Comparison of ENCODE assay signal across 25 cellular contexts in genomic region chr16:66599726-66600125, GRCh38. TPM values are rescaled to one million over a fixed set of nuclear protein-coding genes. Genes with fewer than 3 reads are reported as not detected.
"Had no signal": no experiment of that assay in that cellular context is flagged by ENCODE, and none has a peak within 500 bp of the region (broad histone marks: within the 10 kb centered on the region; RNA-seq: fewer than 3 reads in every experiment).

No MANE protein-coding gene starts in this region.

- ATAC-seq: activated naive CD4-positive, alpha-beta T cell treated with anti-CD3 and anti-CD28 coated beads, Interleukin-2, amount 50 U/mL, for 72 hours; activated T-cell treated with anti-CD3 and anti-CD28 coated beads, Interleukin-2, amount 50 U/mL, for 4 hours; body of pancreas; stimulated activated naive CD8-positive, alpha-beta T cell treated with anti-CD3 and anti-CD28 coated beads, Interleukin-15, Interleukin-2, amounts not matched to agents 100 U/mL and 50 U/mL, for 24 hours; WTC11 had no signal

- H3K27me3 ChIP-seq: body of pancreas, right atrium auricular region, tibial nerve, uterus had no signal

- H3K27ac ChIP-seq: body of pancreas, esophagus squamous epithelium, left ventricle myocardium inferior, prostate gland, right atrium auricular region, tibial nerve, uterus had no signal

- H3K9me3 Mint-ChIP-seq: immature natural killer cell, neural crest cell, WTC11 had no signal

- H3K9me3 ChIP-seq: body of pancreas, esophagus squamous epithelium, left ventricle myocardium inferior, prostate gland, right atrium auricular region, tibial nerve, uterus had no signal

- DNase-seq: activated CD4-positive, alpha-beta T cell treated with anti-CD3 and anti-CD28 coated beads, Interleukin-2, amount 50 U/mL, for 1 hour; activated effector memory CD4-positive, alpha-beta T cell treated with anti-CD3 and anti-CD28 coated beads, Interleukin-2, amount 50 U/mL, for 16 hours; activated T-cell treated with anti-CD3 and anti-CD28 coated beads, Interleukin-2, amount 50 U/mL, for 4 hours; body of pancreas; dermis blood vessel endothelial cell; effector memory CD4-positive, alpha-beta T cell; esophagus squamous epithelium; immature natural killer cell; kidney glomerular epithelial cell; left ventricle myocardium inferior; mammary epithelial cell; stimulated activated CD4-positive, alpha-beta T cell treated with anti-CD3 and anti-CD28 coated beads, Interleukin-2, amount 100 ng/mL, for 24 hours; stimulated activated naive CD8-positive, alpha-beta T cell treated with anti-CD3 and anti-CD28 coated beads, Interleukin-15, Interleukin-2, amounts not matched to agents 100 U/mL and 50 U/mL, for 24 hours; substantia nigra; uterus had no signal

- H3K27ac Mint-ChIP-seq: activated naive CD4-positive, alpha-beta T cell treated with anti-CD3 and anti-CD28 coated beads, Interleukin-2, amount 50 U/mL, for 72 hours; immature natural killer cell; WTC11 had no signal

- H3K4me1 ChIP-seq: uterus had no signal

- H3K36me3 ChIP-seq: esophagus squamous epithelium, left ventricle myocardium inferior, prostate gland, right atrium auricular region, tibial nerve, uterus had no signal

- H3K4me3 ChIP-seq: body of pancreas, esophagus squamous epithelium, left ventricle myocardium inferior, prostate gland, right atrium auricular region, tibial nerve, uterus had no signal

- H3K4me3 Mint-ChIP-seq: activated T-cell treated with anti-CD3 and anti-CD28 coated beads, Interleukin-2, amount 50 U/mL, for 4 hours; immature natural killer cell; neural crest cell; WTC11 had no signal

- H3K36me3 Mint-ChIP-seq: WTC11 had no signal

RNA-seq across cellular contexts. Expression of gene CMTM2, which starts 20.5 kb away (rescaled TPM):
- total RNA-seq: activated T-cell treated with anti-CD3 and anti-CD28 coated beads, Interleukin-2, amount 50 U/mL, for 4 hours; body of pancreas; endothelial cell of umbilical vein; esophagus squamous epithelium; left ventricle myocardium inferior; mammary epithelial cell; myocyte; osteocyte; right atrium auricular region; skeletal muscle tissue; tibial nerve; WTC11 had no signal

RNA-seq across cellular contexts. Expression of gene CMTM1, which starts 33.5 kb away (rescaled TPM):
- total RNA-seq: body of pancreas, skeletal muscle tissue had no signal
